ENCODE assay signal across 13 cellular contexts in the genomic region with DNA sequence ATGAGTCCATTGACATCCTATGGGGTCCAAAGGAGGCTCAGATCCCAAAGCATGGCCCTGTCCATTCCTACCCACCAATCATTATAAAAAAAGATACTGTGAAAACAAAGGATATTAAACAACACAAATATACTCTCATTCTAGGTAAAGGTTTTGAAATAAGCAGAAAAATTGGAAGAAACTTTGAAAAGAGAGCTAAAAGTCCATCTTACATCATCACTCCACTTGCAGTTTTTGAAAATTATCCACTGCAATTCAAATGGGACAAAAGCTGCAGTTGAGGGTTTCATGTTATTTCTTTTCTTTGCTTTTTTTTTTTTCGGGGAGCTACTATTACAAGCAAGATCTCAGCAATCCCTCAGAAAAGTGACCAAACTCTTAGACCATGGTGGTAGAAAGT.
DNase-seq lines count a peak whose midpoint lies in the region; ATAC-seq and TF ChIP-seq lines count a peak whose summit lies in the region.
"Had no signal": no experiment of that assay in that cellular context is flagged by ENCODE, and none has a peak within 500 bp of the region (broad histone marks: within the 10 kb centered on the region; RNA-seq: fewer than 3 reads in every experiment).

No MANE protein-coding gene starts in this region.

- no peak for TF ChIP-seq POLR2A in right lobe of liver (IDR thresholded peaks at IDR 0.05)
- no peak for TF ChIP-seq POLR2A in gastrocnemius medialis (IDR thresholded peaks at IDR 0.05)

- 38% methylated on average over 1 of the region's 1 CpG for WGBS in right lobe of liver (ENCODE audit: insufficient coverage, low coverage, low lambda C conversion rate, missing lambda C conversion rate)

- DNase-seq in NAMALWA (ENCODE audit: low spot score) (peak; percentile 42), chondrocyte (ENCODE audit: low spot score) (no peak), right lobe of liver (no peak), thoracic aorta (ENCODE audit: low spot score) (no peak), gastrocnemius medialis (no peak), omental fat pad (ENCODE audit: low spot score) (no peak)
- DNase-seq in activated naive CD4-positive, alpha-beta T cell treated with anti-CD3 and anti-CD28 coated beads, Interleukin-2, amount 10 ng/mL, durations not matched to agents 7 days and 5 days = no peak
- DNase-seq: C1 segment of cervical spinal cord; CD4-positive, alpha-beta T cell; DMS79 treated with DMSO at 0.1 percent for 48 hours; EL had no signal

- no peaks in the 10 kb centered on the region for H3K27me3 ChIP-seq in right lobe of liver
- H3K27me3 ChIP-seq in thoracic aorta (replicated peaks; ENCODE audit: insufficient read depth) = no peaks in the 10 kb centered on the region
- H3K27me3 ChIP-seq in gastrocnemius medialis = no peaks in the 10 kb centered on the region

- peak overlapping the region; percentile 29 for H3K27ac Mint-ChIP-seq in chondrocyte (ENCODE audit: unreplicated experiment)
- no peak overlapping the region for H3K27ac Mint-ChIP-seq in activated naive CD4-positive, alpha-beta T cell treated with anti-CD3 and anti-CD28 coated beads, Interleukin-2, amount 10 ng/mL, durations not matched to agents 7 days and 5 days
- H3K27ac Mint-ChIP-seq: B cell; CD4-positive, alpha-beta T cell; GM23338 had no signal

- peaks cover 81% of the 10 kb centered on the region for H3K4me1 Mint-ChIP-seq in chondrocyte (ENCODE audit: low read depth)
- H3K4me1 Mint-ChIP-seq in activated naive CD4-positive, alpha-beta T cell treated with anti-CD3 and anti-CD28 coated beads, Interleukin-2, amount 10 ng/mL, durations not matched to agents 7 days and 5 days = no peaks in the 10 kb centered on the region

- H3K27me3 Mint-ChIP-seq in chondrocyte (ENCODE audit: low read depth) = no peaks in the 10 kb centered on the region
- H3K27me3 Mint-ChIP-seq in activated naive CD4-positive, alpha-beta T cell treated with anti-CD3 and anti-CD28 coated beads, Interleukin-2, amount 10 ng/mL, durations not matched to agents 7 days and 5 days = no peaks in the 10 kb centered on the region
- H3K27me3 Mint-ChIP-seq: B cell; CD4-positive, alpha-beta T cell had no signal

- intact Hi-C loops in right lobe of liver (cut with DNase I) (no loop called here), gastrocnemius medialis (cut with DNase I; ENCODE audit: low total_unique reads) (no loop called here)

- CTCF ChIA-PET in activated naive CD4-positive, alpha-beta T cell treated with anti-CD3 and anti-CD28 coated beads, Interleukin-2, amount 10 ng/mL, durations not matched to agents 7 days and 5 days (lab: Charles Lee) = interaction anchor here (0.6 kb wide), 1 partner anchor 124 kb away, joined by 3 read pairs; no protein-coding TSS in a partner anchor

- in situ Hi-C loops in gastrocnemius medialis (cut with MboI; ENCODE audit: low sequenced_read_pairs in 4 of 4) = no loop called here

- no peak overlapping the region for H3K4me3 Mint-ChIP-seq in chondrocyte (ENCODE audit: unreplicated experiment)
- H3K4me3 Mint-ChIP-seq in activated naive CD4-positive, alpha-beta T cell treated with anti-CD3 and anti-CD28 coated beads, Interleukin-2, amount 10 ng/mL, durations not matched to agents 7 days and 5 days = no peak overlapping the region
- H3K4me3 Mint-ChIP-seq: B cell; CD4-positive, alpha-beta T cell; GM23338 had no signal

- no peaks in the 10 kb centered on the region for H3K36me3 Mint-ChIP-seq in chondrocyte (ENCODE audit: low read depth)
- no peaks in the 10 kb centered on the region for H3K36me3 Mint-ChIP-seq in activated naive CD4-positive, alpha-beta T cell treated with anti-CD3 and anti-CD28 coated beads, Interleukin-2, amount 10 ng/mL, durations not matched to agents 7 days and 5 days

- H3K36me3 ChIP-seq in right lobe of liver = no peaks in the 10 kb centered on the region
- H3K36me3 ChIP-seq in thoracic aorta = no peaks in the 10 kb centered on the region
- H3K36me3 ChIP-seq in gastrocnemius medialis = no peaks in the 10 kb centered on the region

- H3K9me3 Mint-ChIP-seq in chondrocyte (ENCODE audit: low read depth) = no peaks in the 10 kb centered on the region
- H3K9me3 Mint-ChIP-seq in activated naive CD4-positive, alpha-beta T cell treated with anti-CD3 and anti-CD28 coated beads, Interleukin-2, amount 10 ng/mL, durations not matched to agents 7 days and 5 days = no peaks in the 10 kb centered on the region
- H3K9me3 Mint-ChIP-seq: CD4-positive, alpha-beta T cell; GM23338 had no signal

- no peaks in the 10 kb centered on the region for H3K9me3 ChIP-seq in right lobe of liver
- no peaks in the 10 kb centered on the region for H3K9me3 ChIP-seq in thoracic aorta
- H3K9me3 ChIP-seq in gastrocnemius medialis = no peaks in the 10 kb centered on the region

- H3K4me1 ChIP-seq in right lobe of liver (peaks cover 0 to 46% (median 12%) of the 10 kb centered on the region in 4 donors), thoracic aorta (ENCODE audit: control insufficient read depth in 1 of 2, low read depth in 2 of 2) (peaks cover 31 to 57% of the 10 kb centered on the region in 2 donors), gastrocnemius medialis (peaks cover 3 to 9% of the 10 kb centered on the region in 2 donors)

- H3K4me3 ChIP-seq in right lobe of liver = no peak overlapping the region
- H3K4me3 ChIP-seq in thoracic aorta = no peak overlapping the region
- no peak overlapping the region for H3K4me3 ChIP-seq in gastrocnemius medialis
- H3K4me3 ChIP-seq: GM23338 had no signal

- no peak for TF ChIP-seq CTCF in chondrocyte (IDR thresholded peaks at IDR 0.05)
- no peak for TF ChIP-seq CTCF in right lobe of liver (IDR thresholded peaks at IDR 0.05)
- TF ChIP-seq CTCF in thoracic aorta (IDR thresholded peaks at IDR 0.05) = no peak
- TF ChIP-seq CTCF in gastrocnemius medialis (IDR thresholded peaks at IDR 0.05 in 4 of 5, conservative IDR thresholded peaks at IDR 0.05 in 1 of 5) = no peak
- no peak for TF ChIP-seq CTCF in omental fat pad (IDR thresholded peaks at IDR 0.05)

- peak overlapping the region in 2 of 3 donors; percentile 79 to 80 for H3K27ac ChIP-seq in right lobe of liver
- H3K27ac ChIP-seq in thoracic aorta = peak overlapping the region; percentile 19 to 73
- no peak overlapping the region for H3K27ac ChIP-seq in gastrocnemius medialis

- ATAC-seq in right lobe of liver = peak in 1 of 4 donors; percentile 15
- ATAC-seq in thoracic aorta (ENCODE audit: insufficient number of reproducible peaks, low FRiP score, low read depth) = no peak
- no peak for ATAC-seq in gastrocnemius medialis
- ATAC-seq in omental fat pad (ENCODE audit: low FRiP score) = no peak

Comparison
In these comparisons a context has a peak if more than half of its experiments do, and no peak if none do; other contexts are left out.
1. H3K27ac ChIP-seq: peak in right lobe of liver (2 of 3) and thoracic aorta (2 of 2); none in gastrocnemius medialis (0 of 4).